Comparison of ENCODE assay signal across 21 cellular contexts in genomic region chr5:174337276-174338203, GRCh38.
A peak's percentile ranks its signal among the peaks of the same experiment; 100 is the strongest.
DNase-seq lines count a peak whose midpoint lies in the region; ATAC-seq lines count a peak whose summit lies in the region.
"Had no signal": no experiment of that assay in that cellular context is flagged by ENCODE, and none has a peak within 500 bp of the region (broad histone marks: within the 10 kb centered on the region; RNA-seq: fewer than 3 reads in every experiment).

No MANE protein-coding gene starts in this region.

- no peak overlapping the region for H3K9ac ChIP-seq in HUES48 (ENCODE audit: low read depth, low read length)

- peak overlapping the region; percentile 50 for H3K27ac ChIP-seq in HUES48 (ENCODE audit: low read depth, low read length)
- H3K27ac ChIP-seq: colonic mucosa, VCaP had no signal

- no peaks in the 10 kb centered on the region for H3K27me3 ChIP-seq in HUES48 (ENCODE audit: control insufficient read depth, insufficient read depth, low read length)
- H3K27me3 ChIP-seq: colonic mucosa had no signal

- DNase-seq in A172 (ENCODE audit: low spot score): peak; percentile 78
- peak; percentile 19 for DNase-seq in amniotic epithelial cell (ENCODE audit: low read depth)
- peak; percentile 97 for DNase-seq in islet precursor cell
- DNase-seq in NCI-H1930 (lab: John Stamatoyannopoulos, UW): no peak
- DNase-seq in NCI-H226: no peak
- DNase-seq: ACHN; activated CD4-positive, alpha-beta memory T cell treated with anti-CD3 and anti-CD28 coated beads, Interleukin-2, amount 10 ng/mL, durations not matched to agents 7 days and 5 days; activated naive CD4-positive, alpha-beta T cell treated with anti-CD3 and anti-CD28 coated beads, Interleukin-2, amount 50 U/mL, for 16 hours; activated T-cell treated with anti-CD3 and anti-CD28 coated beads, Interleukin-2, amount 50 U/mL, for 1 hour; colonic mucosa; DMS53; foreskin fibroblast; left colon; NCI-H187; NCI-H446 treated with DMSO at 0.1 percent for 48 hours; stimulated activated CD4-positive, alpha-beta T cell treated with anti-CD3 and anti-CD28 coated beads, Interleukin-1b, Interleukin-23, amount 100 ng/mL, for 48 hours; stimulated activated naive CD8-positive, alpha-beta T cell treated with anti-CD3 and anti-CD28 coated beads, Interleukin-15, Interleukin-2, amounts not matched to agents 100 U/mL and 50 U/mL, for 24 hours had no signal

- no peaks in the 10 kb centered on the region for H3K9me3 ChIP-seq in HUES48 (ENCODE audit: control insufficient read depth, insufficient read depth, low read length)
- H3K9me3 ChIP-seq: colonic mucosa had no signal

- no peak overlapping the region for H3K4me3 ChIP-seq in HUES48 (ENCODE audit: low read depth, low read length)
- H3K4me3 ChIP-seq: colonic mucosa had no signal

- no peaks in the 10 kb centered on the region for H3K4me1 ChIP-seq in HUES48 (ENCODE audit: control insufficient read depth, insufficient read depth, low read length)
- H3K4me1 ChIP-seq: colonic mucosa had no signal

- H3K36me3 ChIP-seq in HUES48 (ENCODE audit: control insufficient read depth, insufficient read depth, low read length): no peaks in the 10 kb centered on the region
- H3K36me3 ChIP-seq: colonic mucosa had no signal

- ATAC-seq in GM18502 (IDR thresholded peaks at IDR 0.05; ENCODE audit: poor library complexity, unreplicated experiment): no peak
- ATAC-seq in GM21526 (IDR thresholded peaks at IDR 0.05; ENCODE audit: low FRiP score, unreplicated experiment): no peak
- ATAC-seq: left colon; stimulated activated naive CD8-positive, alpha-beta T cell treated with anti-CD3 and anti-CD28 coated beads, Interleukin-15, Interleukin-2, amounts not matched to agents 100 U/mL and 50 U/mL, for 24 hours had no signal

Comparison
In these comparisons a context has a peak if more than half of its experiments do, and no peak if none do; other contexts are left out.
1. DNase-seq: peak in A172 (single experiment), amniotic epithelial cell (single experiment) and islet precursor cell (single experiment); none in NCI-H1930 (0 of 2) and NCI-H226 (single experiment).